8 cellular contexts compared by ENCODE assay signal in the genomic region with DNA sequence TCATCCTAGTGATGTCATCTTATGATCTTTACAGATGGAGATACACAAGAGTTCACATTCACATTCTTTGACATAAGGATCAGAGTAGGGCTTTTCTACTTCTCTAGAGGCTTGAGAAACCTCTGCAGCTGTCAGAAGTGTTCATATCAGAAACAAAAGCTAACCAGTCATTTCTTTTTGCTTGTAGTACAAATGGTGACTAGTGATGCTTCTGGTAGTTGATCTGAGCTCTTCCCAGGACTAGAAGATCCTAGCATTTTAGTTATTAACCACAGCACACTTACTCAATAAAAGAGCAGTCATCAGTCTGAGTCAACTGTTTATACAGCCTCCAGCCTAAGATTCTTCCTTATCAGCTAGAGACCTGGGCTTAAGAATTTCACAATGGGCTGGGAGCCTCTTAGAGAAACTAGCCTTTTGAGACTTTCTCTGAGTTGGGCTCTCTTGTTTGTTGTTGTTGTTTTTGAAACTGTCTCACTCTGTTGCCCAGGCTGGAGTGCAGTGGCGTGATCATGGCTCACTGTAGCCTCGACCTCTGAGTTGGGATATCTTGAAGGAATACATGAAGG.
DNase-seq lines count a peak whose midpoint lies in the region; ATAC-seq, FAIRE-seq and TF ChIP-seq lines count a peak whose summit lies in the region.

No MANE protein-coding gene starts in this region.

- DNase-seq in NCI-H226 (peak; percentile 84), epithelial cell of esophagus (ENCODE audit: low read depth) (peak; percentile 92), small intestine (peak; percentile 46), superior temporal gyrus (ENCODE audit: extremely low spot score) (no peak), MG63 (no peak), mesenteric fat pad (ENCODE audit: low spot score) (no peak)
- DNase-seq in CD4-positive, alpha-beta memory T cell = no peak

- POLR2A ChIA-PET in CD4-positive, alpha-beta memory T cell (lab: Charles Lee; ENCODE audit: partially characterized antibody) = no interaction called here

- no peaks in the 10 kb centered on the region for H3K9me3 ChIP-seq in small intestine (ENCODE audit: control insufficient read depth, low read depth)
- no peaks in the 10 kb centered on the region for H3K9me3 ChIP-seq in CD4-positive, alpha-beta memory T cell (ENCODE audit: control insufficient read depth in 1 of 2, low read length in 2 of 2)
- no peaks in the 10 kb centered on the region for H3K9me3 ChIP-seq in MG63

- TF ChIP-seq CTCF in epithelial cell of esophagus (IDR thresholded peaks at IDR 0.05; ENCODE audit: insufficient read depth, low read depth, low read length, missing control alignments) = no peak

- peak overlapping the region in 1 of 2 donors; percentile 56 for H3K27ac ChIP-seq in small intestine (ENCODE audit: low read depth in 1 of 2, low read length in 1 of 2)
- H3K27ac ChIP-seq in CD4-positive, alpha-beta memory T cell (ENCODE audit: low read depth, low read length) = no peak overlapping the region

- H3K36me3 ChIP-seq in small intestine (ENCODE audit: control insufficient read depth in 2 of 2, insufficient read depth in 2 of 2, low read length in 2 of 2) (no peaks in the 10 kb centered on the region), MG63 (no peaks in the 10 kb centered on the region)
- H3K36me3 ChIP-seq in CD4-positive, alpha-beta memory T cell (ENCODE audit: insufficient read depth, low read length) = no peaks in the 10 kb centered on the region

- no peaks in the 10 kb centered on the region for H3K27me3 Mint-ChIP-seq in CD4-positive, alpha-beta memory T cell

- FAIRE-seq in small intestine (lab: Jason Lieb, UNC) = no peak

- H3K36me3 Mint-ChIP-seq in CD4-positive, alpha-beta memory T cell = peaks cover 0 to 2% of the 10 kb centered on the region in 2 donors

- no peak overlapping the region for H3K4me3 Mint-ChIP-seq in CD4-positive, alpha-beta memory T cell

- 79 to 98% (median 92%) methylated on average over 2 of the region's 2 CpGs for WGBS in small intestine, 3 donors

- peak overlapping the region in 1 of 7 donors; percentile 34 for H3K27ac Mint-ChIP-seq in CD4-positive, alpha-beta memory T cell

- CTCF ChIA-PET in CD4-positive, alpha-beta memory T cell (lab: Charles Lee; ENCODE audit: partially characterized antibody) = no interaction called here

- no peaks in the 10 kb centered on the region for H3K9me3 Mint-ChIP-seq in CD4-positive, alpha-beta memory T cell

- H3K4me3 ChIP-seq in epithelial cell of esophagus (ENCODE audit: low read length) = no peak overlapping the region
- H3K4me3 ChIP-seq in small intestine (ENCODE audit: low read depth in 1 of 2, low read length in 2 of 2) = no peak overlapping the region
- H3K4me3 ChIP-seq in CD4-positive, alpha-beta memory T cell (ENCODE audit: low read length in 2 of 2) = no peak overlapping the region
- H3K4me3 ChIP-seq in MG63 = no peak overlapping the region

- peaks cover 0 to 2% of the 10 kb centered on the region in 2 donors for H3K4me1 ChIP-seq in small intestine (ENCODE audit: control insufficient read depth in 2 of 2, insufficient read depth in 1 of 2, low read depth in 1 of 2, low read length in 1 of 2)
- H3K4me1 ChIP-seq in CD4-positive, alpha-beta memory T cell (ENCODE audit: insufficient read depth, low read length) = no peaks in the 10 kb centered on the region

- peak; percentile 49 for ATAC-seq in GM21619 (IDR thresholded peaks at IDR 0.05; ENCODE audit: unreplicated experiment)

- intact Hi-C loops in CD4-positive, alpha-beta memory T cell (cut with micrococcal nuclease) = no loop called here

- no peaks in the 10 kb centered on the region for H3K27me3 ChIP-seq in small intestine (ENCODE audit: control insufficient read depth in 2 of 2, insufficient read depth in 2 of 2, low read length in 2 of 2)
- no peaks in the 10 kb centered on the region for H3K27me3 ChIP-seq in CD4-positive, alpha-beta memory T cell (ENCODE audit: insufficient read depth, low read length)
- no peaks in the 10 kb centered on the region for H3K27me3 ChIP-seq in MG63

- peaks cover 14 to 30% (median 20%) of the 10 kb centered on the region in 4 donors for H3K4me1 Mint-ChIP-seq in CD4-positive, alpha-beta memory T cell

Comparison
In these comparisons a context has a peak if more than half of its experiments do, and no peak if none do; other contexts are left out.
1. DNase-seq: peak in NCI-H226 (single experiment), epithelial cell of esophagus (single experiment) and small intestine (single experiment); none in CD4-positive, alpha-beta memory T cell (0 of 5), superior temporal gyrus (single experiment), MG63 (single experiment) and mesenteric fat pad (single experiment).